1 cellular context compared by ENCODE assay signal in the genomic region with DNA sequence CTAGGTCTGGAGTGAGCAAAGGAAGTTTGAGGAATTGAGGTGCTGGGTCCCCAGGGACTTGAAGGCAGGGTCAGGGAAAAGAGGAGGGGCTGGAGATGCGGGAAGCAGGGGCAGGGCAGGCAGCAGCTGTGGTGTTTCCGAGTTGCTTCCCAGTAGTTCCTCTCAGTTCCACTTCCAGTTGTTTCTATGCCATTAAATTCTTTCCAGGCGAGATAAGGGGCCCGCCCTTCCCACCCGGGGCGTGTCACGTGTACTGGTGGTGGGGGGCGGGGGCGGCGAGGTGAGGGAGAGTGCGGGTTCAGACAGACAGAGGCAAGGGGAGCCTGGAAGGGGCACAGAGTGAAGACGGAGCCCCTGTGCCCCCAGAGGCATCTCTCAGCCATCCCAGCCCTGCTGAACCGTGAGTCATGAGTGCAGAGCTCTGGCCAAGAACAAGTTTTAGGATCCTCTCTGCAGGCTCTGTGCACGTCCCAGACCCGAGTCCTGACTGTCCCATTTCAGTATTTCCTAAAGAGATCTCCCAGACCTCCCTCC.
TF ChIP-seq lines count a peak whose summit lies in the region.

No MANE protein-coding gene starts in this region.

TF ChIP-seq in H1, 55 proteins besides CTCF, POLR2A, EP300 and RAD21:
- TF ChIP-seq CHD1 (IDR thresholded peaks at IDR 0.05; ENCODE audit: low read depth, low read length) = no peak
- no peak for TF ChIP-seq JUND (IDR thresholded peaks at IDR 0.05; ENCODE audit: low read length)
- TF ChIP-seq CHD7 (IDR thresholded peaks at IDR 0.05; ENCODE audit: insufficient replicate concordance, low read length) = no peak
